In the genomic region with DNA sequence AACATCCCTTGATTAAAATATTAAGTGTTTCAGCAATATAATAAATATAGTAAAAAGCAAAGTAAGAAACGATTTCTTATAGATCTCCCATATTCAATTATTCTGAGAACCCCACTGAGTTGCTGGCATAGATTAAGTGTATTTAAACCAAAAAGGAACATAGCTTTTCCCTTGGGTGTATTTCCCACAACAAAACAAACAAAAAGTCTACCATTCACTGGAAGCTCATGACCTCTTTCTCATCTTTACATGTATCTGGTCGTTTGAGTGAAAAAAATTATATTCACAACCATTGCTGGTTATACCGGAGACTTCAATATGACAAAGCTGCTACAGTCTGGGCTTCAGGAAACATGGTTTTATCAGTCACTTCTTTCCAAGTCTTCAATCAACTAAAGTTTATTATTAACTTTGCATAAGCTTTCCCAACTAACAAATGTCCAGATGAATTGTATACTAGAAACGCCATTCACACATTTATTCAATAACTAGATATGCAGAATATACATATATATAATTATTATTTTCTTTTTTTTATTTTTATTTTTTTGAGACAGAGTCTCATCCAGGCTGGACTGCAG, we compare ENCODE assay signal across 18 cellular contexts. TPM values are rescaled to one million over a fixed set of nuclear protein-coding genes. Genes with fewer than 3 reads are reported as not detected.
A peak's percentile ranks its signal among the peaks of the same experiment; 100 is the strongest.
DNase-seq lines count a peak whose midpoint lies in the region; ATAC-seq and TF ChIP-seq lines count a peak whose summit lies in the region.
"Had no signal": no experiment of that assay in that cellular context is flagged by ENCODE, and none has a peak within 500 bp of the region (broad histone marks: within the 10 kb centered on the region; RNA-seq: fewer than 3 reads in every experiment).

No MANE protein-coding gene starts in this region.

- peaks cover 48% of the 10 kb centered on the region for H3K79me1 ChIP-seq in mesenchymal stem cell (replicated peaks; ENCODE audit: low read length, poor library complexity, severe bottlenecking)

- H4K8ac ChIP-seq in mesenchymal stem cell (ENCODE audit: low read length): no peak overlapping the region

- no peak for TF ChIP-seq CTCF in GM23338 (conservative IDR thresholded peaks at IDR 0.05; ENCODE audit: low read depth in 2 of 2)
- no peak for TF ChIP-seq CTCF in mesothelial cell of epicardium (IDR thresholded peaks at IDR 0.05; ENCODE audit: unreplicated experiment)
- TF ChIP-seq CTCF in breast epithelium (IDR thresholded peaks at IDR 0.05): no peak

- no peaks in the 10 kb centered on the region for H4K20me1 ChIP-seq in GM23338 (replicated peaks; ENCODE audit: insufficient read depth)

- peaks cover 50% of the 10 kb centered on the region for H3K4me1 ChIP-seq in GM23338 (ENCODE audit: insufficient read depth)
- no peaks in the 10 kb centered on the region for H3K4me1 ChIP-seq in breast epithelium
- H3K4me1 ChIP-seq in mesenchymal stem cell (ENCODE audit: control insufficient read depth, insufficient read depth, low read depth, low read length): peaks cover 6% of the 10 kb centered on the region

- H2BK5ac ChIP-seq in mesenchymal stem cell (ENCODE audit: low read depth, low read length, poor library complexity, severe bottlenecking): no peak overlapping the region

- no peak overlapping the region for H4K91ac ChIP-seq in mesenchymal stem cell (ENCODE audit: low read length)

- H2BK120ac ChIP-seq in mesenchymal stem cell (ENCODE audit: low read depth, low read length): no peak overlapping the region

- H3K27ac ChIP-seq in GM23338 (ENCODE audit: low read depth) (peak overlapping the region; percentile 55), breast epithelium (no peak overlapping the region), mesenchymal stem cell (ENCODE audit: low read length, poor library complexity, severe bottlenecking) (no peak overlapping the region)
- H3K27ac ChIP-seq: BLaER1, HL-60 had no signal

- H2AK5ac ChIP-seq in mesenchymal stem cell (ENCODE audit: low read length, severe bottlenecking): no peak overlapping the region

- no peak overlapping the region for H3K18ac ChIP-seq in mesenchymal stem cell (ENCODE audit: low read depth in 1 of 2, low read length in 2 of 2)

- H3K9ac ChIP-seq in mesenchymal stem cell (ENCODE audit: low read length): no peak overlapping the region
- H3K9ac ChIP-seq: BLaER1 had no signal

- no peak overlapping the region for H2BK15ac ChIP-seq in mesenchymal stem cell (ENCODE audit: low read depth, poor library complexity, severe bottlenecking)

- H3K79me2 ChIP-seq in GM23338 (replicated peaks; ENCODE audit: insufficient read depth): peaks cover 94% of the 10 kb centered on the region

- peaks cover 60% of the 10 kb centered on the region for H3K4me1 Mint-ChIP-seq in GM23338
- peaks cover 17% of the 10 kb centered on the region for H3K4me1 Mint-ChIP-seq in mesothelial cell of epicardium

- H2BK12ac ChIP-seq in mesenchymal stem cell (ENCODE audit: low read length in 2 of 2): no peak overlapping the region

- H3K36me3 ChIP-seq in GM23338 (ENCODE audit: insufficient read depth): peaks cover 7% of the 10 kb centered on the region; the same call in 1 of the 2 replicates
- H3K36me3 ChIP-seq in breast epithelium: no peaks in the 10 kb centered on the region
- H3K36me3 ChIP-seq in mesenchymal stem cell (ENCODE audit: control insufficient read depth in 1 of 2, insufficient read depth in 2 of 2, low read depth in 1 of 2, low read length in 2 of 2): peaks cover 14 to 23% of the 10 kb centered on the region in 2 experiments

- H3F3A ChIP-seq in GM23338 (replicated peaks; ENCODE audit: low read depth): 0 out of 2 replicates have a peak, but pooled peaks cover 3% of the 10 kb centered on the region

- intact Hi-C loops in breast epithelium (cut with DNase I; ENCODE audit: low total_unique reads): no loop called here

- H3K23ac ChIP-seq in mesenchymal stem cell (ENCODE audit: low read length in 2 of 2): no peak overlapping the region

- H3K4ac ChIP-seq in mesenchymal stem cell (ENCODE audit: low read depth in 1 of 2, low read length in 2 of 2): no peak overlapping the region

- no peak overlapping the region for H3K14ac ChIP-seq in mesenchymal stem cell (ENCODE audit: low read length in 2 of 2)

- no peak for TF ChIP-seq POLR2A in breast epithelium (IDR thresholded peaks at IDR 0.05)

- 88% methylated on average over 2 of the region's 4 CpGs for WGBS in mesenchymal stem cell

- H3K4me2 ChIP-seq in GM23338: peak overlapping the region; percentile 19; the same call in 1 of the 2 replicates
- no peak overlapping the region for H3K4me2 ChIP-seq in mesenchymal stem cell (ENCODE audit: low read length, poor library complexity, severe bottlenecking)
- H3K4me2 ChIP-seq: BLaER1 had no signal

- H3K9me2 ChIP-seq in GM23338 (ENCODE audit: insufficient read depth): no peaks in the 10 kb centered on the region

- H2AFZ ChIP-seq in GM23338: no peak overlapping the region
- H2AFZ ChIP-seq in mesenchymal stem cell (ENCODE audit: low read depth, low read length): no peak overlapping the region

- H3K9me3 Mint-ChIP-seq in GM23338 (no peaks in the 10 kb centered on the region), mesothelial cell of epicardium (no peaks in the 10 kb centered on the region)
- H3K9me3 Mint-ChIP-seq: CD14-positive monocyte; CD8-positive, alpha-beta T cell; HFFc6 had no signal

- no peak for ATAC-seq in GM23338
- ATAC-seq: CD8-positive, alpha-beta T cell; HCT116 had no signal

- no peaks in the 10 kb centered on the region for H3K9me3 ChIP-seq in breast epithelium
- H3K9me3 ChIP-seq in mesenchymal stem cell (ENCODE audit: control insufficient read depth, low read length): no peaks in the 10 kb centered on the region

- peaks cover 6% of the 10 kb centered on the region for H3K27me3 Mint-ChIP-seq in GM23338 (ENCODE audit: insufficient read depth, low read depth, poor library complexity)
- no peaks in the 10 kb centered on the region for H3K27me3 Mint-ChIP-seq in mesothelial cell of epicardium (ENCODE audit: low read depth)

- H3K36me3 Mint-ChIP-seq in GM23338 (ENCODE audit: low read depth) (peaks cover 39% of the 10 kb centered on the region), mesothelial cell of epicardium (peaks cover 37% of the 10 kb centered on the region)
- H3K36me3 Mint-ChIP-seq: CD14-positive monocyte had no signal

- H3K4me3 ChIP-seq in GM23338 (no peak overlapping the region), breast epithelium (no peak overlapping the region), mesenchymal stem cell (ENCODE audit: insufficient read depth in 1 of 2, low read depth in 1 of 2, low read length in 2 of 2) (no peak overlapping the region)
- H3K4me3 ChIP-seq: BLaER1 had no signal

- no peaks in the 10 kb centered on the region for H3K27me3 ChIP-seq in GM23338 (ENCODE audit: insufficient read depth)
- H3K27me3 ChIP-seq in breast epithelium: no peaks in the 10 kb centered on the region
- no peaks in the 10 kb centered on the region for H3K27me3 ChIP-seq in mesenchymal stem cell (ENCODE audit: control insufficient read depth in 1 of 2, insufficient read depth in 1 of 2, low read length in 2 of 2)
- H3K27me3 ChIP-seq: BLaER1 had no signal

- H3K4me3 Mint-ChIP-seq in GM23338 (no peak overlapping the region), mesothelial cell of epicardium (no peak overlapping the region)
- H3K4me3 Mint-ChIP-seq: CD14-positive monocyte; CD8-positive, alpha-beta T cell; HFFc6 had no signal

- H3K27ac Mint-ChIP-seq in GM23338 (no peak overlapping the region), mesothelial cell of epicardium (peak overlapping the region; percentile 11)
- H3K27ac Mint-ChIP-seq: CD14-positive monocyte; CD8-positive, alpha-beta T cell; HFFc6 had no signal

- DNase-seq in GM23338 (ENCODE audit: low spot score) (no peak), brain pericyte (ENCODE audit: low read depth, low spot score) (peak; percentile 56), mesothelial cell of epicardium (ENCODE audit: low spot score in 2 of 2, unreplicated experiment in 2 of 2) (no peak), smooth muscle cell of the brain vasculature (ENCODE audit: low read depth, low spot score) (peak; percentile 72), breast epithelium (ENCODE audit: low spot score in 2 of 2) (no peak), mesenchymal stem cell (no peak), HT-29 (ENCODE audit: low spot score) (no peak)
- DNase-seq: 8988T; Calu3; CD8-positive, alpha-beta T cell; DND-41; EL; GOT3; HFFc6 had no signal

TF ChIP-seq in GM23338, 12 proteins besides CTCF, POLR2A, EP300 and RAD21 (continues in another document):
- no peak for TF ChIP-seq STAT1 (IDR thresholded peaks at IDR 0.05; ENCODE audit: unreplicated experiment)
- no peak for TF ChIP-seq ZNF114 (CRISPR knock-in tag; IDR thresholded peaks at IDR 0.05)
- TF ChIP-seq ZNF331 (CRISPR knock-in tag; IDR thresholded peaks at IDR 0.05; ENCODE audit: low read depth): no peak

RNA-seq across cellular contexts. Expression of a gene that starts 38.6 kb away (rescaled TPM):
- total RNA-seq in GM23338 (2014; rRNA removed; shearing (Covaris generic)): 33.1 and 34.1 TPM in 2 replicates
- 19.9 and 20.3 TPM in 2 replicates for polyA plus RNA-seq in GM23338 (2016; fragmentation: Nextera tagmentation; extraction: Ambion mirVana)
- total RNA-seq in mesothelial cell of epicardium (97.8 to 116 TPM (median 100 TPM) in 3 replicates), breast epithelium (10 to 100 TPM; 18.6 to 21.1 (median 19.0) TPM)
- polyA plus RNA-seq in mesenchymal stem cell (2013, experiment 1 of 2): 9.0 TPM
- 7.6 TPM for polyA plus RNA-seq in mesenchymal stem cell (2013, experiment 2 of 2)
- total RNA-seq in HT-29 (2014; rRNA removed; shearing (Covaris generic)): 4.8 and 10.6 TPM in 2 replicates
- polyA plus RNA-seq: CD14-positive monocyte had no signal

Comparison
In these comparisons a context has a peak if more than half of its experiments do, and no peak if none do; other contexts are left out.
1. DNase-seq: peak in brain pericyte (single experiment) and smooth muscle cell of the brain vasculature (single experiment); none in GM23338 (single experiment), mesothelial cell of epicardium (0 of 2), breast epithelium (0 of 2), mesenchymal stem cell (single experiment) and HT-29 (single experiment).